Comparison of ENCODE assay signal across 9 cellular contexts in the genomic region with DNA sequence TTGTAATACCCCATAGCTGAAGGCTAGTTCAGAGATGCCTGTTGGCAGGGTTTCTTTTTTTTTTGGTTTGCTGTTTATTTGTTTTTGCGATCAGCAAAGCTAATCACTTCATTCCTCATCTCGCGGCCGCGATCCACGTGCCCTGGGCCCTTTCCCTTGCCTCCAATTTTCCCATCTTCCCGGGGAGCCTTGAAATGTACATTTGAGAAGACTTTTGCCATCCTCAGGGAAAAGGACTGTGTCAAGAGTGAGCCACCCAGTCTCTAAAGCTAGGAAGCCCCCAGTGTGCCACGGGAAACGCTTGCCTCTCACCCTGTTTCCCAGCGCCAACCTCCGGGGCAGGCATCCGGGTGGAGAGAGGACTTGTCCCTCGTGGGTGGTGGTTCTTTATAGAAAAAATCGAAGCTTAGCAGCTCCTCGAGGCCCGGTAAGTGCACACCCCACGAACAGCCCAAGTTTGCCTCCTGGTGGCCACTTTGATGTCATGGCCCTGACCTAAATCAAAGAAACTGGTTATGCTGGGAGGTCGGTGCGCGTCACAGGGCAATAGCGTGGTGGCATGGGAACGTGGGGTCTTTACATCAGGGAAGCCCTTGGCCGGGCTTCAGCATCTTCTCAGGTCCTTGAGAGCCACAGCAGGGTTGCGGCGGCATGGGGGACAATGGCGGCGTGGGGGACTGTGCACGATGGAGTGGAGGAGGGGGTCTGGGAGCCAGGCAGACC. TPM values are rescaled to one million over a fixed set of nuclear protein-coding genes. Genes with fewer than 3 reads are reported as not detected.
DNase-seq lines count a peak whose midpoint lies in the region; ATAC-seq and TF ChIP-seq lines count a peak whose summit lies in the region.
"Had no signal": no experiment of that assay in that cellular context is flagged by ENCODE, and none has a peak within 500 bp of the region (broad histone marks: within the 10 kb centered on the region; RNA-seq: fewer than 3 reads in every experiment).

No MANE protein-coding gene starts in this region.

- intact Hi-C loops in prostate gland (cut with DNase I) = no loop called here

- no peak for TF ChIP-seq POLR2A in prostate gland (IDR thresholded peaks at IDR 0.05)

- no peaks in the 10 kb centered on the region for H3K36me3 ChIP-seq in prostate gland
- H3K36me3 ChIP-seq: neutrophil had no signal

- no peak overlapping the region for H3K4me3 ChIP-seq in astrocyte of the spinal cord (ENCODE audit: low read depth, low read length)
- H3K4me3 ChIP-seq in prostate gland = no peak overlapping the region

- peak; percentile 48 for DNase-seq in ELR (ENCODE audit: low read depth)
- peak; percentile 37 for DNase-seq in NAMALWA (ENCODE audit: low spot score)
- DNase-seq in astrocyte of the spinal cord (ENCODE audit: low read depth, low spot score) = peak; percentile 49
- DNase-seq in inferior parietal cortex (ENCODE audit: extremely low spot score) = peak; percentile 25
- DNase-seq in stimulated activated CD4-positive, alpha-beta T cell treated with anti-CD3 and anti-CD28 coated beads, Interleukin-4, amount 100 ng/mL, for 4 hours = peak; percentile 10 to 11
- DNase-seq in prostate gland (ENCODE audit: low spot score) = no peak
- no peak for DNase-seq in DMS153 (lab: John Stamatoyannopoulos, UW)

- H3K9me3 ChIP-seq in prostate gland = no peaks in the 10 kb centered on the region
- H3K9me3 ChIP-seq: neutrophil had no signal

- TF ChIP-seq CTCF in astrocyte of the spinal cord (IDR thresholded peaks at IDR 0.05; ENCODE audit: low read depth, low read length) (peak; percentile 57), prostate gland (IDR thresholded peaks at IDR 0.05) (peak in 2 of 4 experiments; percentile 31 to 34)

- ATAC-seq in HG03135 (IDR thresholded peaks at IDR 0.05; ENCODE audit: unreplicated experiment) = no peak

- no peak overlapping the region for H3K27ac ChIP-seq in prostate gland
- H3K27ac ChIP-seq: neutrophil had no signal

- WGBS in prostate gland = 42% methylated on average over 28 of the region's 28 CpGs

- no peaks in the 10 kb centered on the region for H3K4me1 ChIP-seq in prostate gland (replicated peaks)

- in situ Hi-C loops in astrocyte of the spinal cord (cut with HindIII; ENCODE audit: low sequenced_read_pairs) = no loop called here

- H3K27me3 ChIP-seq in prostate gland (replicated peaks; ENCODE audit: insufficient read depth) = no peaks in the 10 kb centered on the region
- H3K27me3 ChIP-seq: neutrophil had no signal

RNA-seq across cellular contexts. Expression of a gene that starts 42.0 kb away (rescaled TPM):
- total RNA-seq in prostate gland = 10 to 100 TPM in 1 of 2 donors, 1 to 10 TPM in 1; 6.1 to 22.8 TPM

Comparison
In these comparisons a context has a peak if more than half of its experiments do, and no peak if none do; other contexts are left out.
1. DNase-seq: peak in ELR (single experiment), NAMALWA (single experiment), astrocyte of the spinal cord (single experiment), inferior parietal cortex (single experiment) and stimulated activated CD4-positive, alpha-beta T cell treated with anti-CD3 and anti-CD28 coated beads, Interleukin-4, amount 100 ng/mL, for 4 hours (2 of 2); none in prostate gland (single experiment) and DMS153 (single experiment).